In the genomic region with DNA sequence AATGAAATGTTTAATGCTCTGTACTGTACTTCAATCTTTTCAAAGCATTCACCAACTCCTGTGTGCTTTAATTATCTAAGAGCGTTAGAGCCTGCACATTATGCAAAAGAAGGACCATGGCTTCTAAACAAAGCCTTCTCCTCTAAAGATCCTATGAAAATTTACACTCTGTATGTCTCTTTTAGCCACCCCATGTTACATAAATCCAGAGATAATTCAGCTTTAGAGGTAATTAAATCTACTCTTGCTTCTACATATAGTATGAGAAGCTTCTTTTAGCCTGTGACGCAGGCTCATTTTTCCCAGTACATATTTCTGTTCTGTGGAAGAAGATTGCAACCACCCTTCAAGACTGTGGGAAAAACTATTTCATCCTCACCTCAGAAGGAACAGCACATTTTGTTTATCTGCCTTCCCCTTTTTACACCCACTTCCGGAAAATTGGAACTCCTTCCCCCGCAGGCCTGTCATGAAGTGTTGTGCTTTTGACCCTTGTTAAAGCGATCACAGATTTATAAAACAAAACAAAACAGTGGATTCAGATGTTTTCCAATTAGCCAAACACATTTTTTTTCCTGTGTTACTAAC, we compare ENCODE assay signal across 24 cellular contexts. TPM values are rescaled to one million over a fixed set of nuclear protein-coding genes. Genes with fewer than 3 reads are reported as not detected.
"Had no signal": no experiment of that assay in that cellular context is flagged by ENCODE, and none has a peak within 500 bp of the region (broad histone marks: within the 10 kb centered on the region; RNA-seq: fewer than 3 reads in every experiment).

No MANE protein-coding gene starts in this region.

- H3K9me3 ChIP-seq: body of pancreas, heart left ventricle, left lung, ovary, sigmoid colon, tibial nerve had no signal

- H3K4me1 Mint-ChIP-seq: activated CD4-positive, alpha-beta T cell treated with anti-CD3 and anti-CD28 coated beads, Interleukin-2, amount 10 ng/mL, durations not matched to agents 7 days and 5 days; stimulated activated effector memory CD8-positive, alpha-beta T cell treated with anti-CD3 and anti-CD28 coated beads, Interleukin-12 subunit alpha, Interleukin-12 subunit beta, amount 100 ng/mL, for 72 hours had no signal

- H3K36me3 ChIP-seq: heart left ventricle, left lung, ovary, sigmoid colon, tibial nerve had no signal

- ATAC-seq: activated naive CD4-positive, alpha-beta T cell treated with anti-CD3 and anti-CD28 coated beads, Interleukin-2, amount 50 U/mL, for 72 hours; activated T-cell treated with anti-CD3 and anti-CD28 coated beads, Interleukin-2, amount 50 U/mL, for 72 hours; body of pancreas; heart left ventricle; left lung; SK-N-SH treated with all-trans-retinoic acid at 6 μM for 48 hours; stimulated activated effector memory CD8-positive, alpha-beta T cell treated with anti-CD3 and anti-CD28 coated beads, Interleukin-12 subunit alpha, Interleukin-12 subunit beta, amount 100 ng/mL, for 72 hours had no signal

- H3K4me3 ChIP-seq: body of pancreas, coronary artery, heart left ventricle, left lung, ovary, sigmoid colon, tibial nerve had no signal

- H3K9me3 Mint-ChIP-seq: activated CD4-positive, alpha-beta T cell treated with anti-CD3 and anti-CD28 coated beads, Interleukin-2, amount 10 ng/mL, durations not matched to agents 7 days and 5 days had no signal

- H3K27me3 ChIP-seq: body of pancreas, heart left ventricle, left lung, ovary, sigmoid colon, tibial nerve had no signal

- H3K36me3 Mint-ChIP-seq: activated naive CD4-positive, alpha-beta T cell treated with anti-CD3 and anti-CD28 coated beads, Interleukin-2, amount 50 U/mL, for 72 hours; stimulated activated effector memory CD8-positive, alpha-beta T cell treated with anti-CD3 and anti-CD28 coated beads, Interleukin-12 subunit alpha, Interleukin-12 subunit beta, amount 100 ng/mL, for 72 hours had no signal

- H3K4me3 Mint-ChIP-seq: activated CD4-positive, alpha-beta T cell treated with anti-CD3 and anti-CD28 coated beads, Interleukin-2, amount 10 ng/mL, durations not matched to agents 7 days and 5 days; activated T-cell treated with anti-CD3 and anti-CD28 coated beads, Interleukin-2, amount 50 U/mL, for 72 hours; stimulated activated effector memory CD8-positive, alpha-beta T cell treated with anti-CD3 and anti-CD28 coated beads, Interleukin-12 subunit alpha, Interleukin-12 subunit beta, amount 100 ng/mL, for 72 hours had no signal

- FAIRE-seq: frontal cortex, keratinocyte, TTC549 had no signal

- DNase-seq: activated CD4-positive, alpha-beta T cell treated with anti-CD3 and anti-CD28 coated beads, Interleukin-2, amount 10 ng/mL, durations not matched to agents 7 days and 5 days; activated CD4-positive, CD25-positive, alpha-beta regulatory T cell; activated CD8-positive, alpha-beta memory T cell treated with anti-CD3 and anti-CD28 coated beads, Interleukin-2, amount 50 U/mL, for 48 hours; activated gamma-delta T cell; activated T-cell treated with anti-CD3 and anti-CD28 coated beads, Interleukin-2, amount 50 U/mL, for 72 hours; body of pancreas; central memory CD4-positive, alpha-beta T cell; effector memory CD4-positive, alpha-beta T cell; heart left ventricle; left lung; mammary epithelial cell; ovary; sigmoid colon; stimulated activated CD4-positive, alpha-beta T cell treated with anti-CD3 and anti-CD28 coated beads, Interleukin-12 subunit alpha, Interleukin-12 subunit beta, amount 100 ng/mL, for 4 hours; stimulated activated CD4-positive, alpha-beta T cell treated with anti-CD3 and anti-CD28 coated beads, Interleukin-2, amount 100 ng/mL, for 24 hours; T-helper 2 cell had no signal

- H3K4me1 ChIP-seq: body of pancreas, heart left ventricle, left lung, sigmoid colon had no signal

- H3K27ac ChIP-seq: body of pancreas, coronary artery, heart left ventricle, left lung, ovary, sigmoid colon had no signal

- H3K27ac Mint-ChIP-seq: activated CD4-positive, alpha-beta T cell treated with anti-CD3 and anti-CD28 coated beads, Interleukin-2, amount 10 ng/mL, durations not matched to agents 7 days and 5 days; activated naive CD4-positive, alpha-beta T cell treated with anti-CD3 and anti-CD28 coated beads, Interleukin-2, amount 50 U/mL, for 72 hours; activated T-cell treated with anti-CD3 and anti-CD28 coated beads, Interleukin-2, amount 50 U/mL, for 72 hours; stimulated activated effector memory CD8-positive, alpha-beta T cell treated with anti-CD3 and anti-CD28 coated beads, Interleukin-12 subunit alpha, Interleukin-12 subunit beta, amount 100 ng/mL, for 72 hours had no signal

- H3K27me3 Mint-ChIP-seq: activated CD4-positive, alpha-beta T cell treated with anti-CD3 and anti-CD28 coated beads, Interleukin-2, amount 10 ng/mL, durations not matched to agents 7 days and 5 days had no signal

RNA-seq across cellular contexts. Expression of a gene that starts 8.1 kb away (rescaled TPM):
- total RNA-seq: activated CD4-positive, alpha-beta T cell treated with anti-CD3 and anti-CD28 coated beads, Interleukin-2, amount 10 ng/mL, durations not matched to agents 7 days and 5 days; activated naive CD4-positive, alpha-beta T cell treated with anti-CD3 and anti-CD28 coated beads, Interleukin-2, amount 50 U/mL, for 72 hours; activated T-cell treated with anti-CD3 and anti-CD28 coated beads, Interleukin-2, amount 50 U/mL, for 72 hours; body of pancreas; frontal cortex; heart left ventricle; left lung; mammary epithelial cell; ovary; sigmoid colon; tibial nerve had no signal
- polyA plus RNA-seq: heart left ventricle, keratinocyte, mammary epithelial cell, ovary, sigmoid colon had no signal
